Comparison of ENCODE assay signal across 1 cellular context in genomic region chr17:34980353-34980680, GRCh38.
TF ChIP-seq lines count a peak whose summit lies in the region.

Gene LIG3, plus strand, starts transcription at chr17:34980512. Its CDS starts 2,494 bp downstream, at chr17:34983006.

TF ChIP-seq in K562, 482 proteins besides CTCF, POLR2A, EP300 and RAD21 (continued from another document and continues in another):
- TF ChIP-seq HMGXB4 (CRISPR knock-in tag; IDR thresholded peaks at IDR 0.05) (peak; percentile 66), CXXC5 (CRISPR knock-in tag; IDR thresholded peaks at IDR 0.05) (peak; percentile 72), RCOR1 (IDR thresholded peaks at IDR 0.05; ENCODE audit: borderline replicate concordance in 1 of 2, low read depth in 2 of 2, low read length in 2 of 2) (peak in 1 of 2 experiments; percentile 54; a peak in 2 of 4 replicates), SMARCA4 (IDR thresholded peaks at IDR 0.05) (no peak), MYC (IDR thresholded peaks at IDR 0.05; ENCODE audit: low read depth, low read length) (peak; percentile 99), MYC (CRISPR knock-in tag; IDR thresholded peaks at IDR 0.05; ENCODE audit: borderline replicate concordance, low read depth) (peak; percentile 67; the same call in 1 of the 2 replicates), ZSCAN29 (IDR thresholded peaks at IDR 0.05) (no peak), NR2C1 (IDR thresholded peaks at IDR 0.05) (no peak), NR2C1 (tag; IDR thresholded peaks at IDR 0.05) (no peak), PHB (CRISPR knock-in tag; IDR thresholded peaks at IDR 0.05) (no peak), MXI1 (IDR thresholded peaks at IDR 0.05; ENCODE audit: low read depth, low read length) (peak; percentile 98), ZFP36 (IDR thresholded peaks at IDR 0.05; ENCODE audit: low read depth, low read length, partially characterized antibody) (no peak), HES1 (IDR thresholded peaks at IDR 0.05; ENCODE audit: low read depth) (peak; percentile 92), TEAD4 (IDR thresholded peaks at IDR 0.05; ENCODE audit: low read length) (peak; percentile 37), TEAD4 (CRISPR knock-in tag; IDR thresholded peaks at IDR 0.05; ENCODE audit: borderline replicate concordance) (no peak), BACH1 (tag; IDR thresholded peaks at IDR 0.05) (no peak), HMG20A (CRISPR knock-in tag; conservative IDR thresholded peaks at IDR 0.05) (no peak), SP1 (CRISPR knock-in tag; IDR thresholded peaks at IDR 0.05) (0 out of 2 replicates have a peak, but pooled peaks have one; percentile 12), CTBP1 (IDR thresholded peaks at IDR 0.05; ENCODE audit: borderline replicate concordance) (peak; percentile 37; the same call in 1 of the 2 replicates), ZNF316 (IDR thresholded peaks at IDR 0.05) (no peak), SAFB2 (IDR thresholded peaks at IDR 0.05; ENCODE audit: borderline replicate concordance, low read depth, low read length, severe bottlenecking) (no peak), CBFA2T2 (conservative IDR thresholded peaks at IDR 0.05) (0 out of 2 replicates have a peak, but pooled peaks have one; percentile 18), HCFC1 (IDR thresholded peaks at IDR 0.05; ENCODE audit: low read depth, low read length) (peak; percentile 38; the same call in 1 of the 2 replicates), NFE2L1 (tag; IDR thresholded peaks at IDR 0.05; ENCODE audit: borderline replicate concordance, low read depth) (no peak), PHF20 (IDR thresholded peaks at IDR 0.05; ENCODE audit: partially characterized antibody) (no peak), DIDO1 (tag; IDR thresholded peaks at IDR 0.05; ENCODE audit: low read depth) (no peak), ILK (tag; IDR thresholded peaks at IDR 0.05; ENCODE audit: borderline replicate concordance, low read depth) (no peak), FOXK2 (conservative IDR thresholded peaks at IDR 0.05 in 1 of 2, IDR thresholded peaks at IDR 0.05 in 1 of 2; ENCODE audit: low read depth in 2 of 2) (peak; percentile 78 to 80), TFAP4 (CRISPR knock-in tag; IDR thresholded peaks at IDR 0.05; ENCODE audit: borderline replicate concordance) (peak; percentile 34; the same call in 1 of the 2 replicates), KDM5B (IDR thresholded peaks at IDR 0.05; ENCODE audit: insufficient replicate concordance, low read depth, low read length) (peak; percentile 69), ETS1 (conservative IDR thresholded peaks at IDR 0.05; ENCODE audit: control insufficient read depth, low read depth, low read length) (peak; percentile 47; the same call in 1 of the 2 replicates), ELK3 (CRISPR knock-in tag; IDR thresholded peaks at IDR 0.05) (no peak), NR2F6 (CRISPR knock-in tag; IDR thresholded peaks at IDR 0.05) (no peak), JUN (IDR thresholded peaks at IDR 0.05; ENCODE audit: borderline replicate concordance, low read depth, low read length) (peak; percentile 74; the same call in 1 of the 2 replicates), JUN (CRISPR knock-in tag; IDR thresholded peaks at IDR 0.05; ENCODE audit: borderline replicate concordance) (no peak), CREB3L1 (IDR thresholded peaks at IDR 0.05; ENCODE audit: borderline replicate concordance, low read depth) (peak; percentile 97), POLR2H (tag; IDR thresholded peaks at IDR 0.05; ENCODE audit: low read depth) (peak; percentile 59; the same call in 1 of the 2 replicates), MCM3 (IDR thresholded peaks at IDR 0.05) (no peak), KLF1 (tag; IDR thresholded peaks at IDR 0.05) (no peak), POLR3G (IDR thresholded peaks at IDR 0.05; ENCODE audit: extremely low read depth, insufficient read length, insufficient replicate concordance) (no peak), NR4A1 (CRISPR knock-in tag; IDR thresholded peaks at IDR 0.05) (no peak), NR4A1 (tag; IDR thresholded peaks at IDR 0.05) (no peak), DPF2 (IDR thresholded peaks at IDR 0.05) (no peak), ZNF551 (CRISPR knock-in tag; IDR thresholded peaks at IDR 0.05) (no peak), ARID2 (IDR thresholded peaks at IDR 0.05) (no peak), ATF7 (IDR thresholded peaks at IDR 0.05) (peak; percentile 42; the same call in 1 of the 2 replicates), SREBF2 (CRISPR knock-in tag; IDR thresholded peaks at IDR 0.05) (no peak)
- TF ChIP-seq, protein P1, sequence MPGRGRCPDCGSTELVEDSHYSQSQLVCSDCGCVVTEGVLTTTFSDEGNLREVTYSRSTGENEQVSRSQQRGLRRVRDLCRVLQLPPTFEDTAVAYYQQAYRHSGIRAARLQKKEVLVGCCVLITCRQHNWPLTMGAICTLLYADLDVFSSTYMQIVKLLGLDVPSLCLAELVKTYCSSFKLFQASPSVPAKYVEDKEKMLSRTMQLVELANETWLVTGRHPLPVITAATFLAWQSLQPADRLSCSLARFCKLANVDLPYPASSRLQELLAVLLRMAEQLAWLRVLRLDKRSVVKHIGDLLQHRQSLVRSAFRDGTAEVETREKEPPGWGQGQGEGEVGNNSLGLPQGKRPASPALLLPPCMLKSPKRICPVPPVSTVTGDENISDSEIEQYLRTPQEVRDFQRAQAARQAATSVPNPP (IDR thresholded peaks at IDR 0.05; ENCODE audit: borderline replicate concordance, insufficient read depth, insufficient read length), result no peak
- TF ChIP-seq, protein P2, sequence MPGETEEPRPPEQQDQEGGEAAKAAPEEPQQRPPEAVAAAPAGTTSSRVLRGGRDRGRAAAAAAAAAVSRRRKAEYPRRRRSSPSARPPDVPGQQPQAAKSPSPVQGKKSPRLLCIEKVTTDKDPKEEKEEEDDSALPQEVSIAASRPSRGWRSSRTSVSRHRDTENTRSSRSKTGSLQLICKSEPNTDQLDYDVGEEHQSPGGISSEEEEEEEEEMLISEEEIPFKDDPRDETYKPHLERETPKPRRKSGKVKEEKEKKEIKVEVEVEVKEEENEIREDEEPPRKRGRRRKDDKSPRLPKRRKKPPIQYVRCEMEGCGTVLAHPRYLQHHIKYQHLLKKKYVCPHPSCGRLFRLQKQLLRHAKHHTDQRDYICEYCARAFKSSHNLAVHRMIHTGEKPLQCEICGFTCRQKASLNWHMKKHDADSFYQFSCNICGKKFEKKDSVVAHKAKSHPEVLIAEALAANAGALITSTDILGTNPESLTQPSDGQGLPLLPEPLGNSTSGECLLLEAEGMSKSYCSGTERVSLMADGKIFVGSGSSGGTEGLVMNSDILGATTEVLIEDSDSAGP (CRISPR knock-in tag; IDR thresholded peaks at IDR 0.05), result peak; percentile 96
- TF ChIP-seq, protein P3, sequence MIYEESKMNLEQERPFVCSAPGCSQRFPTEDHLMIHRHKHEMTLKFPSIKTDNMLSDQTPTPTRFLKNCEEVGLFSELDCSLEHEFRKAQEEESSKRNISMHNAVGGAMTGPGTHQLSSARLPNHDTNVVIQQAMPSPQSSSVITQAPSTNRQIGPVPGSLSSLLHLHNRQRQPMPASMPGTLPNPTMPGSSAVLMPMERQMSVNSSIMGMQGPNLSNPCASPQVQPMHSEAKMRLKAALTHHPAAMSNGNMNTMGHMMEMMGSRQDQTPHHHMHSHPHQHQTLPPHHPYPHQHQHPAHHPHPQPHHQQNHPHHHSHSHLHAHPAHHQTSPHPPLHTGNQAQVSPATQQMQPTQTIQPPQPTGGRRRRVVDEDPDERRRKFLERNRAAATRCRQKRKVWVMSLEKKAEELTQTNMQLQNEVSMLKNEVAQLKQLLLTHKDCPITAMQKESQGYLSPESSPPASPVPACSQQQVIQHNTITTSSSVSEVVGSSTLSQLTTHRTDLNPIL (CRISPR knock-in tag; IDR thresholded peaks at IDR 0.05), result no peak
- TF ChIP-seq, protein P4, sequence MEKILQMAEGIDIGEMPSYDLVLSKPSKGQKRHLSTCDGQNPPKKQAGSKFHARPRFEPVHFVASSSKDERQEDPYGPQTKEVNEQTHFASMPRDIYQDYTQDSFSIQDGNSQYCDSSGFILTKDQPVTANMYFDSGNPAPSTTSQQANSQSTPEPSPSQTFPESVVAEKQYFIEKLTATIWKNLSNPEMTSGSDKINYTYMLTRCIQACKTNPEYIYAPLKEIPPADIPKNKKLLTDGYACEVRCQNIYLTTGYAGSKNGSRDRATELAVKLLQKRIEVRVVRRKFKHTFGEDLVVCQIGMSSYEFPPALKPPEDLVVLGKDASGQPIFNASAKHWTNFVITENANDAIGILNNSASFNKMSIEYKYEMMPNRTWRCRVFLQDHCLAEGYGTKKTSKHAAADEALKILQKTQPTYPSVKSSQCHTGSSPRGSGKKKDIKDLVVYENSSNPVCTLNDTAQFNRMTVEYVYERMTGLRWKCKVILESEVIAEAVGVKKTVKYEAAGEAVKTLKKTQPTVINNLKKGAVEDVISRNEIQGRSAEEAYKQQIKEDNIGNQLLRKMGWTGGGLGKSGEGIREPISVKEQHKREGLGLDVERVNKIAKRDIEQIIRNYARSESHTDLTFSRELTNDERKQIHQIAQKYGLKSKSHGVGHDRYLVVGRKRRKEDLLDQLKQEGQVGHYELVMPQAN (IDR thresholded peaks at IDR 0.05; ENCODE audit: borderline replicate concordance), result peak; percentile 93; the same call in 1 of the 2 replicates
- TF ChIP-seq, protein P5, sequence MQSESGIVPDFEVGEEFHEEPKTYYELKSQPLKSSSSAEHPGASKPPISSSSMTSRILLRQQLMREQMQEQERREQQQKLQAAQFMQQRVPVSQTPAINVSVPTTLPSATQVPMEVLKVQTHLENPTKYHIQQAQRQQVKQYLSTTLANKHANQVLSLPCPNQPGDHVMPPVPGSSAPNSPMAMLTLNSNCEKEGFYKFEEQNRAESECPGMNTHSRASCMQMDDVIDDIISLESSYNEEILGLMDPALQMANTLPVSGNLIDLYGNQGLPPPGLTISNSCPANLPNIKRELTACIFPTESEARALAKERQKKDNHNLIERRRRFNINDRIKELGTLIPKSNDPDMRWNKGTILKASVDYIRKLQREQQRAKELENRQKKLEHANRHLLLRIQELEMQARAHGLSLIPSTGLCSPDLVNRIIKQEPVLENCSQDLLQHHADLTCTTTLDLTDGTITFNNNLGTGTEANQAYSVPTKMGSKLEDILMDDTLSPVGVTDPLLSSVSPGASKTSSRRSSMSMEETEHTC (IDR thresholded peaks at IDR 0.05), result peak; percentile 91
- TF ChIP-seq, protein P6, sequence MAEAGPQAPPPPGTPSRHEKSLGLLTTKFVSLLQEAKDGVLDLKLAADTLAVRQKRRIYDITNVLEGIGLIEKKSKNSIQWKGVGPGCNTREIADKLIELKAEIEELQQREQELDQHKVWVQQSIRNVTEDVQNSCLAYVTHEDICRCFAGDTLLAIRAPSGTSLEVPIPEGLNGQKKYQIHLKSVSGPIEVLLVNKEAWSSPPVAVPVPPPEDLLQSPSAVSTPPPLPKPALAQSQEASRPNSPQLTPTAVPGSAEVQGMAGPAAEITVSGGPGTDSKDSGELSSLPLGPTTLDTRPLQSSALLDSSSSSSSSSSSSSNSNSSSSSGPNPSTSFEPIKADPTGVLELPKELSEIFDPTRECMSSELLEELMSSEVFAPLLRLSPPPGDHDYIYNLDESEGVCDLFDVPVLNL (CRISPR knock-in tag; IDR thresholded peaks at IDR 0.05; ENCODE audit: low read depth), result no peak
